In the genomic region with DNA sequence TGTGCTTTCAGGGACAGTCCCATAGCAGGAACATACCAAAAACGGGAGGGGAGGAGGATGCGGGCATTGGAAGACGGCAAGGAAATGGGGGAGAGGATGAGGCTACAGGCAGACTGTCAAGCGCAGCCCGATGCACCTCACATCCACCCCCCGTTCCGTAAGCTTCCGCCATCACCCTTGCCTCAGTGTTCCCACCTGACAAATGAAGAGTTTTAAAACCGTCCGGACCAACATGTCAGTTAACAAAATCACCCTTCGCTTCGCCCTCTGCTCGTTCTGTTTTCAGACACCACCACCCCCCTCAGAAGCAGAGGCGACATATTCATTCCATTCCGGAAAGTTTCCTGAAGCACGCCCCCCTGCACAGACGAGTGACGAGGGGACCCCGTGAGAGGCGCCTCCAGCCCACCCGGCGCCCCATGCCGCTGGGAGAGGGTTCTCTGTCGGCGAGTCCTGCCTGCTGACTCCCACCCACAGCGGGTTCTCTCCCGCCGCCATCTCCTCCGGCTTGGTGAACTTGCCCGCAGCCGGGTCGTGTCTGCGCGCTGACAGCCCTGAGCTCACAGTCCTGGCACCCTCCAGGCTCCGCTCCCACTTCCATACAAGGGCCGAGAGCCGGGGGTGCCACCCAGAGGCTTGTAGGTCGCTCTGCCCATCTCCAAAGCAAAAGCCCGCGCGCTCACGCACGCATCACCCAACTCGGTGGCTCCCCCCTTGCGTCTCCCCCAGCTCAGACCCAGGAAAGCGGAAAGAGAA, we compare ENCODE assay signal across 9 cellular contexts.
A peak's percentile ranks its signal among the peaks of the same experiment; 100 is the strongest.
DNase-seq lines count a peak whose midpoint lies in the region; ATAC-seq lines count a peak whose summit lies in the region.
"Had no signal": no experiment of that assay in that cellular context is flagged by ENCODE, and none has a peak within 500 bp of the region (broad histone marks: within the 10 kb centered on the region; RNA-seq: fewer than 3 reads in every experiment).

No MANE protein-coding gene starts in this region.

- DNase-seq in NCI-H146 (lab: John Stamatoyannopoulos, UW) (peak; percentile 26), NCI-H146 treated with DMSO at 0.1 percent for 48 hours (lab: John Stamatoyannopoulos, UW; ENCODE audit: unreplicated experiment) (no peak), adipocyte (ENCODE audit: low read depth) (peak; percentile 25), medulla oblongata (ENCODE audit: extremely low spot score) (peak; percentile 20)

- H3K9me3 ChIP-seq in adipocyte (ENCODE audit: control insufficient read depth, low read length) (no peaks in the 10 kb centered on the region), stomach smooth muscle (ENCODE audit: control insufficient read depth in 2 of 2, low read length in 2 of 2) (no peaks in the 10 kb centered on the region)

- H3K27me3 ChIP-seq in adipocyte (replicated peaks; ENCODE audit: control insufficient read depth, insufficient read depth, low read length) = peaks cover 61% of the 10 kb centered on the region
- H3K27me3 ChIP-seq in stomach smooth muscle (ENCODE audit: control insufficient read depth in 1 of 2, insufficient read depth in 2 of 2, low read length in 2 of 2) = peaks cover 0 to 2% of the 10 kb centered on the region in 2 donors

- no peak overlapping the region for H3K9ac ChIP-seq in adipocyte (ENCODE audit: low read length)
- H3K9ac ChIP-seq in stomach smooth muscle (ENCODE audit: low read length in 2 of 2) = peak overlapping the region; percentile 96 to 98

- H3K4me3 ChIP-seq in adipocyte (ENCODE audit: low read length) (peak overlapping the region; percentile 53), stomach smooth muscle (ENCODE audit: low read length in 2 of 2) (peak overlapping the region; percentile 70 to 87)

- H3K36me3 ChIP-seq in adipocyte (ENCODE audit: control insufficient read depth, insufficient read depth, low read length, severe bottlenecking) (no peaks in the 10 kb centered on the region), stomach smooth muscle (ENCODE audit: control insufficient read depth in 2 of 2, insufficient read depth in 2 of 2, low read length in 2 of 2) (peaks cover 0 to 3% of the 10 kb centered on the region in 2 donors)

- ATAC-seq in HG03378 (IDR thresholded peaks at IDR 0.05; ENCODE audit: unreplicated experiment) (no peak), HG03565 (IDR thresholded peaks at IDR 0.05; ENCODE audit: unreplicated experiment) (no peak), GM18909 (IDR thresholded peaks at IDR 0.05; ENCODE audit: poor library complexity, unreplicated experiment) (no peak)

- H3K4me1 ChIP-seq in adipocyte (ENCODE audit: control insufficient read depth, insufficient read depth, low read length) (peaks cover 16% of the 10 kb centered on the region), stomach smooth muscle (ENCODE audit: control insufficient read depth, insufficient read depth, low read length) (peaks cover 75% of the 10 kb centered on the region)

- H3K27ac ChIP-seq in stomach smooth muscle (ENCODE audit: low read length) = peak overlapping the region; percentile 98
- H3K27ac ChIP-seq: epithelial cell of prostate had no signal
